In the genomic region with DNA sequence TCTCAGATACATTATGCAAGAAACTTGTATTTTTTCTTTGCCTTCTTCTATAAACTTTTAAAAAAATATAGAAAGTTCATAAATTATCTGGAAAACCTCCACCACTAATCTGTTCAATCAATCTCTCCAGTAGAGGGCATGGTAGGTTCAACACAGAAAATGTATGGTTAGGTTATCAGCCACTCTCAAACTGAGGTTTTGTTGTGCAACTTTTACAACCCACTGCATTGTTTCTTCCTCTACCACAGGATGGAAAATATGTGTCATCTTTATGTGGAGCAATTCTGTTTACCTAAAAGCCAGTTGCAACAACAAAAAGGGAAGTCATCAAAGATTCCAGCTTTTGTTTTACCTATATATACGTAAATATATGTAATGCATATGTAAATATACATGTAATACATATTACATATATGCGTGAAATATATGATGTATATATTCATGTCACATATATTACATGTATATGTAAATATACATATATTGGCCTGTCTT, we compare ENCODE assay signal across 8 cellular contexts. TPM values are rescaled to one million over a fixed set of nuclear protein-coding genes. Genes with fewer than 3 reads are reported as not detected.
A peak's percentile ranks its signal among the peaks of the same experiment; 100 is the strongest.
DNase-seq lines count a peak whose midpoint lies in the region; ATAC-seq and TF ChIP-seq lines count a peak whose summit lies in the region.

No MANE protein-coding gene starts in this region.

- H4K20me1 ChIP-seq in OCI-LY3 (ENCODE audit: insufficient read depth, low read length) = peaks cover 11% of the 10 kb centered on the region

- H4K5ac ChIP-seq in mesendoderm (ENCODE audit: low read length) = no peak overlapping the region

- H3K4me1 ChIP-seq in OCI-LY3 (ENCODE audit: low read length) (peaks cover 28% of the 10 kb centered on the region), mesendoderm (ENCODE audit: control insufficient read depth, low read depth, low read length) (no peaks in the 10 kb centered on the region)

- H3K27me3 ChIP-seq in OCI-LY3 (ENCODE audit: low read depth, low read length) (no peaks in the 10 kb centered on the region), mesendoderm (ENCODE audit: insufficient read depth, low read length, poor library complexity) (no peaks in the 10 kb centered on the region)

- H3K36me3 Mint-ChIP-seq in chondrocyte (ENCODE audit: low read depth) = peaks cover 4% of the 10 kb centered on the region

- H3K27ac Mint-ChIP-seq in chondrocyte (ENCODE audit: unreplicated experiment) = no peak overlapping the region

- no peak overlapping the region for H3K4me3 Mint-ChIP-seq in chondrocyte (ENCODE audit: unreplicated experiment)

- no peak overlapping the region for H4K8ac ChIP-seq in mesendoderm (ENCODE audit: low read depth, low read length)

- H3K4me2 ChIP-seq in OCI-LY3 (ENCODE audit: low read length) = no peak overlapping the region
- H3K4me2 ChIP-seq in mesendoderm (ENCODE audit: low read length) = no peak overlapping the region

- peak; percentile 20 for DNase-seq in activated gamma-delta T cell treated with Interleukin-2 at 50 U/mL for 16 hours
- DNase-seq in activated gamma-delta T cell (lab: John Stamatoyannopoulos, UW) = no peak
- DNase-seq in GM20000 (ENCODE audit: low spot score) = peak; percentile 67
- DNase-seq in chondrocyte (ENCODE audit: low spot score) = no peak
- DNase-seq in mesendoderm = peak; percentile 78
- DNase-seq in middle frontal gyrus (ENCODE audit: extremely low spot score, low spot score) = no peak

- no peak overlapping the region for H2BK15ac ChIP-seq in mesendoderm (replicated peaks; ENCODE audit: low read depth)

- H3K79me2 ChIP-seq in OCI-LY3 (ENCODE audit: low read length) (peaks cover 8% of the 10 kb centered on the region; the same call in 1 of the 2 replicates), mesendoderm (ENCODE audit: control insufficient read depth, insufficient read depth, low read length) (peaks cover 2% of the 10 kb centered on the region)

- ATAC-seq in HG03558 (IDR thresholded peaks at IDR 0.05; ENCODE audit: extremely low read depth, unreplicated experiment) = peak; percentile 19

- H3K9ac ChIP-seq in OCI-LY3 (ENCODE audit: low read length) (no peak overlapping the region), mesendoderm (ENCODE audit: low read length) (no peak overlapping the region)

- H3K4me1 Mint-ChIP-seq in chondrocyte (ENCODE audit: low read depth) = peaks cover 37% of the 10 kb centered on the region

- H3K9me3 Mint-ChIP-seq in chondrocyte (ENCODE audit: low read depth) = no peaks in the 10 kb centered on the region

- H3K4me3 ChIP-seq in OCI-LY3 (ENCODE audit: low read length) = no peak overlapping the region
- H3K4me3 ChIP-seq in mesendoderm (ENCODE audit: low read length) = no peak overlapping the region

- no CpG with 5 or more reads among the region's 2 CpGs for WGBS in mesendoderm (ENCODE audit: extremely low coverage, insufficient coverage, low lambda C conversion rate)

- no peaks in the 10 kb centered on the region for H3K79me1 ChIP-seq in mesendoderm (ENCODE audit: low read length)

- H3K36me3 ChIP-seq in OCI-LY3 (replicated peaks; ENCODE audit: low read depth, low read length) (peaks cover 6% of the 10 kb centered on the region), mesendoderm (ENCODE audit: control insufficient read depth, insufficient read depth, low read length) (no peaks in the 10 kb centered on the region)

- no peak overlapping the region for H2BK120ac ChIP-seq in mesendoderm (ENCODE audit: low read depth, low read length)

- H2BK5ac ChIP-seq in mesendoderm (ENCODE audit: low read length) = no peak overlapping the region

- no peak overlapping the region for H3K4ac ChIP-seq in mesendoderm (ENCODE audit: low read depth, low read length)

- no peak overlapping the region for H3K23ac ChIP-seq in mesendoderm (ENCODE audit: low read length)

- H2AFZ ChIP-seq in OCI-LY3 (ENCODE audit: low read depth, low read length) = no peak overlapping the region

- H3K27me3 Mint-ChIP-seq in chondrocyte (ENCODE audit: low read depth) = no peaks in the 10 kb centered on the region

- no peak overlapping the region for H3K18ac ChIP-seq in mesendoderm (ENCODE audit: low read length)

- H3K9me3 ChIP-seq in OCI-LY3 (ENCODE audit: insufficient read depth, low read length) = no peaks in the 10 kb centered on the region

- H3K27ac ChIP-seq in OCI-LY3 (ENCODE audit: low read length) = no peak overlapping the region
- no peak overlapping the region for H3K27ac ChIP-seq in mesendoderm (ENCODE audit: low read depth, low read length)

- TF ChIP-seq CTCF in GM20000 (IDR thresholded peaks at IDR 0.05; ENCODE audit: extremely low read depth, missing control alignments) = peak; percentile 9
- peak; percentile 91 for TF ChIP-seq CTCF in OCI-LY3 (IDR thresholded peaks at IDR 0.05; ENCODE audit: low read depth, low read length)
- TF ChIP-seq CTCF in chondrocyte (IDR thresholded peaks at IDR 0.05) = peak; percentile 91

- H2AK5ac ChIP-seq in mesendoderm (ENCODE audit: low read length) = no peak overlapping the region

- no peak overlapping the region for H3K56ac ChIP-seq in mesendoderm (ENCODE audit: low read length)

RNA-seq across cellular contexts. Expression of gene RGS2, which starts 3.0 kb away (rescaled TPM):
- 22.0 to 42.9 TPM (median 22.8 TPM) in 3 replicates for total RNA-seq in chondrocyte
- polyA plus RNA-seq in mesendoderm (2013, experiment 1 of 2) = 22.1 TPM
- 21.5 TPM for polyA plus RNA-seq in mesendoderm (2013, experiment 2 of 2)

Comparison
In these comparisons a context has a peak if more than half of its experiments do, and no peak if none do; other contexts are left out.
1. DNase-seq: peak in activated gamma-delta T cell treated with Interleukin-2 at 50 U/mL for 16 hours (single experiment), GM20000 (single experiment) and mesendoderm (single experiment); none in activated gamma-delta T cell (single experiment), chondrocyte (single experiment) and middle frontal gyrus (single experiment).
2. CTCF ChIP-seq: peak in every context shown above with its lines; median percentile 91 in OCI-LY3; 91 in chondrocyte; 9 in GM20000.